ENCODE assay signal across 1 cellular context in the genomic region with DNA sequence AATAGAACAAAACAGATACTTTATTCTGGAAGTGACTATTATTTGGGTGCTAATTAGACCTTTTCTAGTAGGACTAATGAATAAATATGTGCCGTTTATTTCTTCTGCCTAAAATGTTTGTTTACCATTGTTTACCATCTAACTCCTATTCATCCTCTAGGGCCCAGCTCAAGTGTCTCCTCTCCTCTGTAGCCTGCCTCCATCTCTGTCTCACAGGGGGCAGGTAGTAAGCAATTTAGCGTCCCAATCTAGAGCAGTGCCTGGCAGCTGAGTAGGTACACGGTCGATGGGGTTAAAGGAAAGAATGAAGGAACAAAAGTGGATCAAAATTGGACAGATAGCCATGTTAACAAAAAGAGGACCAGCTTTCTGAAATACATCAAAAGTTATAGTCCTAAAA.
TF ChIP-seq lines count a peak whose summit lies in the region.

No MANE protein-coding gene starts in this region.

TF ChIP-seq in HCT116, 20 proteins besides CTCF, POLR2A, EP300 and RAD21 (continued from another document):
- TF ChIP-seq, protein P1, sequence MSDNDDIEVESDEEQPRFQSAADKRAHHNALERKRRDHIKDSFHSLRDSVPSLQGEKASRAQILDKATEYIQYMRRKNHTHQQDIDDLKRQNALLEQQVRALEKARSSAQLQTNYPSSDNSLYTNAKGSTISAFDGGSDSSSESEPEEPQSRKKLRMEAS (IDR thresholded peaks at IDR 0.05), result no peak
- TF ChIP-seq POLR2AphosphoS5 (IDR thresholded peaks at IDR 0.05; ENCODE audit: low read depth, low read length), result no peak
TF ChIP-seq in HCT116: peak in this region for 0.
